In the genomic region with DNA sequence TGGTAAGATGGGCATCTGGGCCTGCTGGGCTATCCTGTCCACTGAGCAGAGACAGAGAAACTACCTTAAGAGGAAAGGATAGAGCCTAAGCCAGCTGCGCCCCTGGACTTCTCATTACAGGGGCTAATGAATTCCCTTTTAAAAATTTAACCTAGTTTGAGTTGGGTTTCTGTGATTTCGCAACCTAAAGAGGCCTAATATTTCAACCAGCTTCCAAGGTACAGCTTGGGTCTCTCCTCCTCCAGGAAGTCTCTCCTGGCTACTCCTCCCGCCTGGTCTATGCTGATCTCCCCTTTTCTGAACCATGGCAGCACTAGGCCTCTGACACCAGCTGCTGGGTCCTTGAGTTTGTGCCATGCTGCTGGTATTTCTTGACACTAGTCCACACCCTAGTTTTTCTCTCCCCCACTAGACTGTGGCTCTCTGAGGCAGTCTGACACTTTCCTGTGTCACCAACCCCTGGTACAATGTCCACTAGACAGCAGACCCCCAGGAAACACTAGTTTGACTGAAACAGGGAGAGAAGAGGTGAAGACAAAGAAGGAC, we compare ENCODE assay signal across 17 cellular contexts. TPM values are rescaled to one million over a fixed set of nuclear protein-coding genes. Genes with fewer than 3 reads are reported as not detected.
A peak's percentile ranks its signal among the peaks of the same experiment; 100 is the strongest.
DNase-seq lines count a peak whose midpoint lies in the region; ATAC-seq and TF ChIP-seq lines count a peak whose summit lies in the region.
"Had no signal": no experiment of that assay in that cellular context is flagged by ENCODE, and none has a peak within 500 bp of the region (broad histone marks: within the 10 kb centered on the region; RNA-seq: fewer than 3 reads in every experiment).

No MANE protein-coding gene starts in this region.

- DNase-seq in lower lobe of right lung = no peak
- DNase-seq in thyroid gland = no peak
- no peak for DNase-seq in foreskin keratinocyte
- DNase-seq in SHP77 (lab: John Stamatoyannopoulos, UW) = no peak
- DNase-seq in T-helper 2 cell = no peak
- DNase-seq: CD8-positive, alpha-beta T cell; Karpas-422; NCI-H1417 treated with DMSO at 0.1 percent for 48 hours; NCI-H187 treated with DMSO at 0.1 percent for 48 hours; NCI-H345; NCI-H524 treated with DMSO at 0.1 percent for 48 hours; RPMI8226; SIG-M5 had no signal

- ATAC-seq in lower lobe of right lung = peak in 1 of 2 donors; percentile 9
- ATAC-seq in HG03135 (IDR thresholded peaks at IDR 0.05; ENCODE audit: unreplicated experiment) = no peak
- ATAC-seq in foreskin keratinocyte = no peak
- ATAC-seq: CD8-positive, alpha-beta T cell had no signal

- H3K4me1 ChIP-seq in lower lobe of right lung (peaks cover 33% of the 10 kb centered on the region), thyroid gland (peaks cover 42 to 63% of the 10 kb centered on the region in 2 donors), foreskin keratinocyte (peaks cover 24% of the 10 kb centered on the region)

- no peaks in the 10 kb centered on the region for H3K27me3 Mint-ChIP-seq in brain

- H3K9me3 ChIP-seq in lower lobe of right lung = no peaks in the 10 kb centered on the region
- no peaks in the 10 kb centered on the region for H3K9me3 ChIP-seq in thyroid gland
- H3K9me3 ChIP-seq: BE2C had no signal

- TF ChIP-seq POLR2A in thyroid gland (IDR thresholded peaks at IDR 0.05) = no peak

- TF ChIP-seq CTCF in C4-2B (conservative IDR thresholded peaks at IDR 0.05) (no peak), brain (conservative IDR thresholded peaks at IDR 0.05) (no peak), lower lobe of right lung (IDR thresholded peaks at IDR 0.05) (no peak), thyroid gland (IDR thresholded peaks at IDR 0.05) (no peak), foreskin keratinocyte (conservative IDR thresholded peaks at IDR 0.05) (no peak)

- H3K27me3 ChIP-seq in lower lobe of right lung (ENCODE audit: low read depth) (no peaks in the 10 kb centered on the region), thyroid gland (no peaks in the 10 kb centered on the region), foreskin keratinocyte (peaks cover 28% of the 10 kb centered on the region)
- H3K27me3 ChIP-seq: BE2C had no signal

- peaks cover 23% of the 10 kb centered on the region for H3K36me3 Mint-ChIP-seq in brain
- H3K36me3 Mint-ChIP-seq: CD8-positive, alpha-beta T cell had no signal

- peaks cover 14% of the 10 kb centered on the region for H3K4me1 Mint-ChIP-seq in brain

- peaks cover 22% of the 10 kb centered on the region for H3K36me3 ChIP-seq in lower lobe of right lung
- no peaks in the 10 kb centered on the region for H3K36me3 ChIP-seq in thyroid gland
- H3K36me3 ChIP-seq: BE2C had no signal

- peak overlapping the region in 3 of 5 experiments; percentile 40 to 88 (median 78) for H3K27ac Mint-ChIP-seq in brain
- H3K27ac Mint-ChIP-seq: CD8-positive, alpha-beta T cell had no signal

- H3K27ac ChIP-seq in C4-2B (peak overlapping the region; percentile 79), lower lobe of right lung (peak overlapping the region; percentile 51), thyroid gland (peak overlapping the region; percentile 49 to 92 (median 83)), foreskin keratinocyte (no peak overlapping the region)

- H3K4me3 ChIP-seq in lower lobe of right lung (no peak overlapping the region), thyroid gland (replicated peaks in 1 of 3) (no peak overlapping the region)

- intact Hi-C loops in lower lobe of right lung (cut with DNase I) (no loop called here), thyroid gland (cut with DNase I) (no loop called here)

- WGBS in thyroid gland, 2 donors = 98 to 100% methylated on average over 3 of the region's 3 CpGs

- no peak overlapping the region for H3K4me3 Mint-ChIP-seq in brain
- H3K4me3 Mint-ChIP-seq: CD8-positive, alpha-beta T cell had no signal

- no peaks in the 10 kb centered on the region for H3K9me3 Mint-ChIP-seq in brain
- H3K9me3 Mint-ChIP-seq: CD8-positive, alpha-beta T cell had no signal

RNA-seq across cellular contexts. Expression of a gene that starts 29.0 kb away (rescaled TPM):
- polyA plus RNA-seq in brain (ENCODE audit: insufficient read depth, low read depth, low replicate concordance) (2.2 TPM), foreskin keratinocyte (0.90 and 1.2 TPM in 2 replicates)
- total RNA-seq in lower lobe of right lung (41.9 TPM), thyroid gland (10 to 100 TPM; 26.8 to 50.4 (median 48.0) TPM), foreskin keratinocyte (0.71 and 1.4 TPM in 2 replicates)

RNA-seq across cellular contexts. Expression of a gene that starts 30.5 kb away (rescaled TPM):
- polyA plus RNA-seq in brain (ENCODE audit: insufficient read depth, low read depth, low replicate concordance) = 7.9 TPM
- total RNA-seq in lower lobe of right lung = 34.5 TPM
- 10 to 100 TPM; 69.3 to 75.7 (median 73.6) TPM for total RNA-seq in thyroid gland
- total RNA-seq in foreskin keratinocyte = 8.8 and 10.6 TPM in 2 replicates
- polyA plus RNA-seq in foreskin keratinocyte = 5.1 and 6.5 TPM in 2 replicates

Comparison
In these comparisons a context has a peak if more than half of its experiments do, and no peak if none do; other contexts are left out.
1. RNA of a gene that starts 29.0 kb away (total RNA-seq): 26.8 to 50.4 TPM in thyroid gland and 41.9 TPM in lower lobe of right lung (single experiment); 0.71 to 1.4 TPM in foreskin keratinocyte; every median in the first group is over 10 times any median in the second.